Comparison of ENCODE assay signal across 21 cellular contexts in the genomic region with DNA sequence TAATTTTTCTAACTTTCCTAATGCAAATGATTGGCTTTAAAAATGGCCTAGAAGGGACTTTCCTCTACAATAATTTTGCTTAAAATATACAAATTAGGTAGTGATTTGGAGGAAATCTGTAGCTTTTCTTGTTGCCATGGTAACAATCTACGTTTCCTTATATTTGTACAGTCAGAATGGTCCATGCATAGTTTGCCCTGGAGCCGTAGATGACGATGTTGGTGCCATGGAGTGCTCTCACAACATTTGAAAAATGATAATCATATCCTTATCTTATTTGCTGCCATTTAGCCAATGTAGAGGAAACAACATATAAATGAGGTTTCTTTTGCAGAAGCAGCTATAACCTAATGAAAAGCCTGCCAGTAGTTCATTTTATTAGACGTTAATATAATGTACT.
DNase-seq lines count a peak whose midpoint lies in the region; ATAC-seq and TF ChIP-seq lines count a peak whose summit lies in the region.
"Had no signal": no experiment of that assay in that cellular context is flagged by ENCODE, and none has a peak within 500 bp of the region (broad histone marks: within the 10 kb centered on the region; RNA-seq: fewer than 3 reads in every experiment).

No MANE protein-coding gene starts in this region.

- no peaks in the 10 kb centered on the region for H3K9me3 Mint-ChIP-seq in activated B cell treated with CpG ODN at 0.5 μM for 24 hours

- CTCF ChIA-PET in activated B cell treated with CpG ODN at 0.5 μM for 24 hours (lab: Charles Lee): no interaction called here

- H3K9me3 ChIP-seq in DOHH2 (ENCODE audit: control insufficient read depth, insufficient read depth, low read length) (no peaks in the 10 kb centered on the region), Karpas-422 (ENCODE audit: low read length) (no peaks in the 10 kb centered on the region), MG63 (no peaks in the 10 kb centered on the region)
- H3K9me3 ChIP-seq: A549 had no signal

- peak overlapping the region; percentile 4; the same call in 1 of the 2 replicates for H3K4me2 ChIP-seq in DOHH2 (ENCODE audit: low read length)
- H3K4me2 ChIP-seq in Karpas-422 (ENCODE audit: low read depth, low read length, poor library complexity, severe bottlenecking): no peak overlapping the region
- H3K4me2 ChIP-seq: A549 had no signal

- no peak overlapping the region for H3K4me3 ChIP-seq in DOHH2 (ENCODE audit: low read length)
- no peak overlapping the region for H3K4me3 ChIP-seq in Karpas-422 (ENCODE audit: low read length)
- H3K4me3 ChIP-seq in MG63: no peak overlapping the region
- H3K4me3 ChIP-seq: A549, SJCRH30 had no signal

- H3K4me1 ChIP-seq in DOHH2 (ENCODE audit: control insufficient read depth, low read length): peaks cover 7% of the 10 kb centered on the region
- 0 out of 2 replicates have a peak, but pooled peaks cover 3% of the 10 kb centered on the region for H3K4me1 ChIP-seq in Karpas-422 (ENCODE audit: low read length)
- H3K4me1 ChIP-seq in foreskin keratinocyte: peaks cover 6% of the 10 kb centered on the region
- H3K4me1 ChIP-seq: A549, SJCRH30 had no signal

- H3K27ac ChIP-seq in DOHH2 (ENCODE audit: low read depth, low read length) (no peak overlapping the region), Karpas-422 (ENCODE audit: low read length) (no peak overlapping the region), foreskin keratinocyte (no peak overlapping the region)
- H3K27ac ChIP-seq: A549, SJCRH30 had no signal

- TF ChIP-seq CTCF in DOHH2 (IDR thresholded peaks at IDR 0.05; ENCODE audit: low read depth, low read length, poor library complexity, severe bottlenecking) (no peak), activated B cell treated with CpG ODN at 0.5 μM for 24 hours (IDR thresholded peaks at IDR 0.05) (no peak), foreskin keratinocyte (conservative IDR thresholded peaks at IDR 0.05) (no peak)

- H3K4me1 Mint-ChIP-seq in activated B cell treated with CpG ODN at 0.5 μM for 24 hours: peaks cover 2% of the 10 kb centered on the region
- H3K4me1 Mint-ChIP-seq: CD4-positive, alpha-beta memory T cell had no signal

- POLR2A ChIA-PET in activated B cell treated with CpG ODN at 0.5 μM for 24 hours (lab: Charles Lee): no interaction called here

- H3K27me3 Mint-ChIP-seq in activated B cell treated with CpG ODN at 0.5 μM for 24 hours: peaks cover 4% of the 10 kb centered on the region

- H3K36me3 ChIP-seq in DOHH2 (ENCODE audit: control insufficient read depth, low read length): no peaks in the 10 kb centered on the region
- no peaks in the 10 kb centered on the region for H3K36me3 ChIP-seq in Karpas-422 (ENCODE audit: insufficient read depth, low read length)
- no peaks in the 10 kb centered on the region for H3K36me3 ChIP-seq in MG63
- H3K36me3 ChIP-seq: SJCRH30 had no signal

- peak; percentile 43 for DNase-seq in Karpas-422
- no peak for DNase-seq in activated B cell treated with CpG ODN at 0.5 μM for 24 hours
- peak in 1 of 2 donors; percentile 7 for DNase-seq in foreskin keratinocyte
- no peak for DNase-seq in OCI-M1 (lab: John Stamatoyannopoulos, UW)
- DNase-seq in MG63: no peak
- DNase-seq: AML-193; C1 segment of cervical spinal cord; CD4-positive, alpha-beta memory T cell; COR-L47; DMS53; NCI-H1694; NCI-H2029 treated with DMSO at 0.1 percent for 48 hours; NCI-H2227 treated with DMSO at 0.1 percent for 48 hours; NCI-H510A; NCI-H69; PC-3; SJCRH30 had no signal

- H3K9ac ChIP-seq in Karpas-422 (ENCODE audit: low read length): no peak overlapping the region

- no peak overlapping the region for H3K27ac Mint-ChIP-seq in activated B cell treated with CpG ODN at 0.5 μM for 24 hours
- H3K27ac Mint-ChIP-seq: CD4-positive, alpha-beta memory T cell; IgD-negative memory B cell had no signal

- no peak overlapping the region for H3K4me3 Mint-ChIP-seq in activated B cell treated with CpG ODN at 0.5 μM for 24 hours
- H3K4me3 Mint-ChIP-seq: CD4-positive, alpha-beta memory T cell; IgD-negative memory B cell had no signal

- H3K79me2 ChIP-seq in DOHH2 (ENCODE audit: control insufficient read depth, low read length) (no peaks in the 10 kb centered on the region), Karpas-422 (ENCODE audit: low read length) (no peaks in the 10 kb centered on the region)

- H3K27me3 ChIP-seq in DOHH2 (ENCODE audit: control insufficient read depth, low read length) (no peaks in the 10 kb centered on the region), Karpas-422 (ENCODE audit: low read length) (no peaks in the 10 kb centered on the region), foreskin keratinocyte (no peaks in the 10 kb centered on the region), MG63 (no peaks in the 10 kb centered on the region)
- H3K27me3 ChIP-seq: SJCRH30 had no signal

- H4K20me1 ChIP-seq in DOHH2 (ENCODE audit: control insufficient read depth, insufficient read depth, low read depth, low read length) (no peaks in the 10 kb centered on the region), Karpas-422 (ENCODE audit: insufficient read depth, low read depth, low read length) (no peaks in the 10 kb centered on the region)

- H3K9me2 ChIP-seq in DOHH2 (replicated peaks; ENCODE audit: control insufficient read depth, low read length): no peaks in the 10 kb centered on the region
- no peaks in the 10 kb centered on the region for H3K9me2 ChIP-seq in Karpas-422 (replicated peaks; ENCODE audit: insufficient read depth, low read length)

- H3F3A ChIP-seq in DOHH2 (ENCODE audit: control insufficient read depth, insufficient read depth): no peaks in the 10 kb centered on the region

- H3K36me3 Mint-ChIP-seq in activated B cell treated with CpG ODN at 0.5 μM for 24 hours (ENCODE audit: low read depth): no peaks in the 10 kb centered on the region
- H3K36me3 Mint-ChIP-seq: CD4-positive, alpha-beta memory T cell; IgD-negative memory B cell had no signal

- no peak overlapping the region for H2AFZ ChIP-seq in Karpas-422 (ENCODE audit: low read length)

- ATAC-seq in activated B cell treated with CpG ODN at 0.5 μM for 24 hours (ENCODE audit: low read depth): peak; percentile 21
- peak; percentile 34 for ATAC-seq in foreskin keratinocyte
- no peak for ATAC-seq in HG03159 (IDR thresholded peaks at IDR 0.05; ENCODE audit: unreplicated experiment)
- ATAC-seq: A549, PC-3 had no signal

- intact Hi-C loops in activated B cell treated with CpG ODN at 0.5 μM for 24 hours (cut with micrococcal nuclease): no loop called here
